In genomic region chr17:79633937-79634813, GRCh38 we compare ENCODE assay signal across 18 cellular contexts. TPM values are rescaled to one million over a fixed set of nuclear protein-coding genes. Genes with fewer than 3 reads are reported as not detected.
A peak's percentile ranks its signal among the peaks of the same experiment; 100 is the strongest.
DNase-seq lines count a peak whose midpoint lies in the region; ATAC-seq, FAIRE-seq and TF ChIP-seq lines count a peak whose summit lies in the region.
"Had no signal": no experiment of that assay in that cellular context is flagged by ENCODE, and none has a peak within 500 bp of the region (broad histone marks: within the 10 kb centered on the region; RNA-seq: fewer than 3 reads in every experiment).

No MANE protein-coding gene starts in this region.

- no peak for TF ChIP-seq POLR2A in right lobe of liver (IDR thresholded peaks at IDR 0.05)
- no peak for TF ChIP-seq POLR2A in HepG2 (IDR thresholded peaks at IDR 0.05; ENCODE audit: insufficient read depth in 1 of 2, low read depth in 2 of 2, low read length in 2 of 2)

- BruUV-seq in HepG2 (replicated peaks; lab: Mats Ljungman, UMichigan): no TSS peak

- H3K9me3 ChIP-seq in right lobe of liver: no peaks in the 10 kb centered on the region
- no peaks in the 10 kb centered on the region for H3K9me3 ChIP-seq in HepG2 (ENCODE audit: low read length)
- no peaks in the 10 kb centered on the region for H3K9me3 ChIP-seq in colonic mucosa
- peaks cover 4% of the 10 kb centered on the region for H3K9me3 ChIP-seq in aorta (ENCODE audit: control insufficient read depth, low read length)
- H3K9me3 ChIP-seq: SJCRH30 had no signal

- H4K20me1 ChIP-seq in HepG2 (ENCODE audit: insufficient read depth, low read length): no peaks in the 10 kb centered on the region

- intact Hi-C loops in right lobe of liver (cut with DNase I) (no loop called here), HepG2 (cut with micrococcal nuclease; ENCODE audit: unreplicated experiment) (no loop called here), colonic mucosa (cut with DNase I) (no loop called here), aorta (cut with DNase I) (no loop called here)

- H3K4me1 ChIP-seq in right lobe of liver (no peaks in the 10 kb centered on the region), HepG2 (ENCODE audit: insufficient read depth, low read length) (no peaks in the 10 kb centered on the region), colonic mucosa (no peaks in the 10 kb centered on the region), aorta (ENCODE audit: control insufficient read depth in 1 of 2, insufficient read depth in 2 of 2, low read length in 2 of 2) (no peaks in the 10 kb centered on the region)
- H3K4me1 ChIP-seq: heart left ventricle, SJCRH30 had no signal

- H3K27me3 ChIP-seq in right lobe of liver: no peaks in the 10 kb centered on the region
- peaks cover 3 to 39% of the 10 kb centered on the region in 2 experiments; a peak in 4 of 5 replicates for H3K27me3 ChIP-seq in HepG2 (ENCODE audit: control insufficient read depth in 1 of 2, insufficient read depth in 2 of 2, low read length in 2 of 2)
- H3K27me3 ChIP-seq in colonic mucosa: no peaks in the 10 kb centered on the region
- peaks cover 0 to 2% of the 10 kb centered on the region in 2 donors for H3K27me3 ChIP-seq in aorta (ENCODE audit: control insufficient read depth in 1 of 2, insufficient read depth in 2 of 2, low read length in 1 of 2)
- H3K27me3 ChIP-seq: neural progenitor cell had no signal

- DNase-seq in right lobe of liver: peak; percentile 8 to 12 (median 11)
- no peak for DNase-seq in HepG2 (ENCODE audit: low spot score)
- DNase-seq in colonic mucosa: peak; percentile 12
- DNase-seq in omental fat pad (ENCODE audit: low spot score): peak; percentile 9
- peak; percentile 11 to 27 for DNase-seq in aorta
- DNase-seq in kidney tubule cell (ENCODE audit: low spot score): no peak
- no peak for DNase-seq in UCSD-AML1 (lab: John Stamatoyannopoulos, UW; ENCODE audit: unreplicated experiment)
- DNase-seq: activated T-cell treated with anti-CD3 and anti-CD28 coated beads, Interleukin-2, amount 50 U/mL, for 72 hours; caudate nucleus; effector CD8-positive, alpha-beta T cell; midbrain; NCI-H345 had no signal

- WGBS in right lobe of liver (ENCODE audit: insufficient coverage, low coverage, low lambda C conversion rate, missing lambda C conversion rate): 60% methylated on average over 11 of the region's 14 CpGs
- 30% methylated on average over 14 of the region's 14 CpGs for WGBS in HepG2 (ENCODE audit: low lambda C conversion rate)
- WGBS in aorta, 2 donors: 78 to 81% methylated on average over 14 of the region's 14 CpGs

- no peak overlapping the region for H2AFZ ChIP-seq in HepG2 (ENCODE audit: low read length)
- H2AFZ ChIP-seq: neural progenitor cell had no signal

- TF ChIP-seq CTCF in right lobe of liver (IDR thresholded peaks at IDR 0.05) (no peak), HepG2 (CRISPR knock-in tag; IDR thresholded peaks at IDR 0.05) (no peak), colonic mucosa (IDR thresholded peaks at IDR 0.05) (no peak), omental fat pad (IDR thresholded peaks at IDR 0.05) (no peak)

- H3K4me2 ChIP-seq in HepG2 (ENCODE audit: low read depth, low read length): no peak overlapping the region
- H3K4me2 ChIP-seq: neural progenitor cell had no signal

- H3K36me3 ChIP-seq in right lobe of liver: no peaks in the 10 kb centered on the region
- H3K36me3 ChIP-seq in HepG2 (replicated peaks in 1 of 2; ENCODE audit: control insufficient read depth in 1 of 2, insufficient read depth in 2 of 2, low read length in 2 of 2): no peaks in the 10 kb centered on the region
- no peaks in the 10 kb centered on the region for H3K36me3 ChIP-seq in colonic mucosa
- no peaks in the 10 kb centered on the region for H3K36me3 ChIP-seq in aorta (ENCODE audit: control insufficient read depth in 1 of 2, insufficient read depth in 2 of 2, low read length in 1 of 2)
- H3K36me3 ChIP-seq: heart left ventricle, neural progenitor cell, SJCRH30 had no signal

- POLR2A ChIA-PET in HepG2 (lab: Yijun Ruan, JAX): no interaction called here

- TF ChIP-seq EP300 in HepG2 (IDR thresholded peaks at IDR 0.05; ENCODE audit: low read depth in 2 of 2, low read length in 2 of 2) (no peak), HepG2 (CRISPR knock-in tag; IDR thresholded peaks at IDR 0.05; ENCODE audit: borderline replicate concordance) (no peak)

- H3K4me3 ChIP-seq in right lobe of liver: no peak overlapping the region
- H3K4me3 ChIP-seq in HepG2 (replicated peaks in 1 of 3; ENCODE audit: insufficient read depth in 1 of 3, low read depth in 2 of 3, low read length in 3 of 3): no peak overlapping the region
- no peak overlapping the region for H3K4me3 ChIP-seq in colonic mucosa
- no peak overlapping the region for H3K4me3 ChIP-seq in aorta (ENCODE audit: low read length in 2 of 2)
- H3K4me3 ChIP-seq: heart left ventricle, neural progenitor cell, SJCRH30 had no signal

- H3K9ac ChIP-seq in HepG2 (ENCODE audit: insufficient read depth, low read depth, low read length) (no peak overlapping the region), colonic mucosa (ENCODE audit: low read depth in 2 of 2, low read length in 2 of 2) (no peak overlapping the region)
- H3K9ac ChIP-seq: neural progenitor cell had no signal

- no peaks in the 10 kb centered on the region for H3K79me2 ChIP-seq in HepG2 (ENCODE audit: insufficient read depth, low read length)

- CTCF ChIA-PET in HepG2 (lab: Yijun Ruan, JAX; ENCODE audit: low intra/inter-chr PET ratio, low total read pairs): no interaction called here

- no peak overlapping the region for H3K27ac ChIP-seq in right lobe of liver
- no peak overlapping the region for H3K27ac ChIP-seq in HepG2 (ENCODE audit: extremely low read length, insufficient read depth, low read length)
- H3K27ac ChIP-seq in colonic mucosa: no peak overlapping the region
- no peak overlapping the region for H3K27ac ChIP-seq in aorta (ENCODE audit: low read depth in 1 of 2, low read length in 2 of 2)
- H3K27ac ChIP-seq: heart left ventricle, neural progenitor cell, SJCRH30 had no signal

- no peak for TF ChIP-seq RAD21 in HepG2 (CRISPR knock-in tag; IDR thresholded peaks at IDR 0.05)

- in situ Hi-C loops in HepG2 (cut with HindIII; ENCODE audit: extremely low pct_ligation_motif_present, low pct_unique_long_range_greater_than_20kb): no loop called here

- no peak for FAIRE-seq in HepG2 (lab: Jason Lieb, UNC)
- FAIRE-seq: keratinocyte had no signal

- ATAC-seq in right lobe of liver (no peak), HepG2 (no peak), omental fat pad (ENCODE audit: low FRiP score) (no peak), aorta (ENCODE audit: low FRiP score) (no peak), HG02678 (IDR thresholded peaks at IDR 0.05; ENCODE audit: unreplicated experiment) (no peak)
- ATAC-seq: activated T-cell treated with anti-CD3 and anti-CD28 coated beads, Interleukin-2, amount 50 U/mL, for 72 hours; heart left ventricle had no signal

TF ChIP-seq in HepG2, 621 proteins besides CTCF, POLR2A, EP300 and RAD21:
- TF ChIP-seq ZNF784 (CRISPR knock-in tag; IDR thresholded peaks at IDR 0.05; ENCODE audit: borderline replicate concordance): no peak
- no peak for TF ChIP-seq JDP2 (CRISPR knock-in tag; IDR thresholded peaks at IDR 0.05; ENCODE audit: borderline replicate concordance)
- TF ChIP-seq ZBTB7A (CRISPR knock-in tag; IDR thresholded peaks at IDR 0.05): no peak
TF ChIP-seq in HepG2: peak in this region for 0.

RNA-seq across cellular contexts. Expression of gene RBFOX3, which starts 23.3 kb away (rescaled TPM):
- total RNA-seq in right lobe of liver (not detected), HepG2 (2016; rRNA removed; fragmentation: Illumina TruSeq; extraction: Trizol) (not detected in 2 replicates), colonic mucosa (1 to 10 TPM in 1 of 2 donors, not detected in 1; 6.9 TPM), omental fat pad (not detected), aorta (under 1 TPM in 1 of 2 donors, not detected in 1; 0.55 TPM)
- total RNA-seq in HepG2 (2016; cell fraction: cytosol; rRNA removed; fragmentation: Illumina TruSeq; extraction: Trizol; ENCODE audit: low read depth): not detected in 2 replicates
- not detected in 2 replicates for total RNA-seq in HepG2 (2016; cell fraction: insoluble cytoplasmic fraction; rRNA removed; fragmentation: Illumina TruSeq; extraction: Trizol)
- total RNA-seq in HepG2 (2016; cell fraction: membrane; rRNA removed; fragmentation: Illumina TruSeq; extraction: Trizol): not detected in 2 replicates
- not detected in 2 replicates for total RNA-seq in HepG2 (2016; cell fraction: nucleus; rRNA removed; fragmentation: Illumina TruSeq; extraction: Trizol)
- polyA plus RNA-seq in HepG2 (2011; rRNA removed) (not detected in 2 replicates), aorta (under 1 TPM; 0.13 TPM)
- polyA plus RNA-seq in HepG2 (2011; cell fraction: cytosol; rRNA removed): 0.03 TPM in 1 of 2 replicates, not detected in the other
- not detected in 2 replicates for polyA plus RNA-seq in HepG2 (2011; cell fraction: nucleus; rRNA removed)
- polyA plus RNA-seq in HepG2 (2012): 0.25 TPM in 1 of 2 replicates, not detected in the other
- not detected in 2 replicates for polyA plus RNA-seq in HepG2 (2016; cell fraction: cytosol; fragmentation: Illumina TruSeq; extraction: Trizol; ENCODE audit: low read depth)
- polyA plus RNA-seq in HepG2 (2016; cell fraction: insoluble cytoplasmic fraction; fragmentation: Illumina TruSeq; extraction: Trizol; ENCODE audit: low read depth): not detected in 2 replicates
- polyA plus RNA-seq in HepG2 (2016; cell fraction: membrane; fragmentation: Illumina TruSeq; extraction: Trizol; ENCODE audit: low read depth): not detected in 2 replicates
- not detected in 2 replicates for polyA plus RNA-seq in HepG2 (2016; cell fraction: nucleus; fragmentation: Illumina TruSeq; extraction: Trizol; ENCODE audit: insufficient read depth, low read depth)
- 0.05 TPM in 1 of 2 replicates, not detected in the other for polyA minus RNA-seq in HepG2 (2011; rRNA and poly(A)+ RNA removed; ENCODE audit: low replicate concordance)
- polyA minus RNA-seq in HepG2 (2011; cell fraction: cytosol; rRNA and poly(A)+ RNA removed): not detected in 2 replicates
- not detected in 2 replicates for polyA minus RNA-seq in HepG2 (2011; cell fraction: nucleus; rRNA and poly(A)+ RNA removed)
- total RNA-seq: heart left ventricle, right cardiac atrium had no signal
- polyA plus RNA-seq: heart left ventricle, keratinocyte had no signal

Comparison
In these comparisons a context has a peak if more than half of its experiments do, and no peak if none do; other contexts are left out.
1. DNase-seq: peak in right lobe of liver (3 of 3), colonic mucosa (single experiment), omental fat pad (single experiment) and aorta (2 of 2); none in HepG2 (single experiment), kidney tubule cell (single experiment) and UCSD-AML1 (single experiment).